ENCODE assay signal across 15 cellular contexts in genomic region chr20:20231528-20232298, GRCh38.
"Had no signal": no experiment of that assay in that cellular context is flagged by ENCODE, and none has a peak within 500 bp of the region (broad histone marks: within the 10 kb centered on the region; RNA-seq: fewer than 3 reads in every experiment).

No MANE protein-coding gene starts in this region.

- ATAC-seq: natural killer cell, sciatic nerve had no signal

- H3K27ac ChIP-seq: spleen, stomach, thyroid gland had no signal

- H3K27me3 Mint-ChIP-seq: activated CD4-positive, alpha-beta T cell treated with anti-CD3 and anti-CD28 coated beads, Interleukin-2, amount 10 ng/mL, durations not matched to agents 7 days and 5 days had no signal

- H3K36me3 ChIP-seq: spleen, stomach, thyroid gland had no signal

- H3K27ac Mint-ChIP-seq: activated CD4-positive, alpha-beta T cell treated with anti-CD3 and anti-CD28 coated beads, Interleukin-2, amount 10 ng/mL, durations not matched to agents 7 days and 5 days; activated naive CD4-positive, alpha-beta T cell treated with anti-CD3 and anti-CD28 coated beads, Interleukin-2, amount 10 ng/mL, durations not matched to agents 7 days and 5 days; activated T-helper 2 cell treated with anti-CD3 and anti-CD28 coated beads, Interferon-gamma antibody, Interleukin-2, Interleukin-4, amounts not matched to agents 10 μg/mL and 5 μg/mL and 100 μg/mL, durations not matched to agents 14 hours and 24 hours and 36 hours; T-helper 2 cell treated with Interferon-gamma antibody and Interleukin-4, amounts not matched to agents 5 μg/mL and 100 μg/mL, for 36 hours had no signal

- H3K4me1 Mint-ChIP-seq: activated CD4-positive, alpha-beta T cell treated with anti-CD3 and anti-CD28 coated beads, Interleukin-2, amount 10 ng/mL, durations not matched to agents 7 days and 5 days; activated naive CD4-positive, alpha-beta T cell treated with anti-CD3 and anti-CD28 coated beads, Interleukin-2, amount 10 ng/mL, durations not matched to agents 7 days and 5 days had no signal

- DNase-seq: activated CD4-positive, alpha-beta T cell treated with anti-CD3 and anti-CD28 coated beads, Interleukin-2, amount 10 ng/mL, durations not matched to agents 7 days and 5 days; activated CD8-positive, alpha-beta memory T cell treated with anti-CD3 and anti-CD28 coated beads for 24 hours; activated naive CD4-positive, alpha-beta T cell treated with anti-CD3 and anti-CD28 coated beads, Interleukin-2, amount 10 ng/mL, durations not matched to agents 7 days and 5 days; caudate nucleus; erythroblast; hippocampal formation; kidney; mesenchymal stem cell; natural killer cell; spleen; stomach; thyroid gland had no signal

- H3K27me3 ChIP-seq: thyroid gland had no signal

- H3K4me3 Mint-ChIP-seq: activated CD4-positive, alpha-beta T cell treated with anti-CD3 and anti-CD28 coated beads, Interleukin-2, amount 10 ng/mL, durations not matched to agents 7 days and 5 days; activated naive CD4-positive, alpha-beta T cell treated with anti-CD3 and anti-CD28 coated beads, Interleukin-2, amount 10 ng/mL, durations not matched to agents 7 days and 5 days; T-helper 2 cell treated with Interferon-gamma antibody and Interleukin-4, amounts not matched to agents 5 μg/mL and 100 μg/mL, for 36 hours had no signal

- H3K4me3 ChIP-seq: spleen, stomach, thyroid gland had no signal

- H3K36me3 Mint-ChIP-seq: activated naive CD4-positive, alpha-beta T cell treated with anti-CD3 and anti-CD28 coated beads, Interleukin-2, amount 10 ng/mL, durations not matched to agents 7 days and 5 days; natural killer cell had no signal

- H3K9me3 Mint-ChIP-seq: activated naive CD4-positive, alpha-beta T cell treated with anti-CD3 and anti-CD28 coated beads, Interleukin-2, amount 10 ng/mL, durations not matched to agents 7 days and 5 days; activated T-helper 2 cell treated with anti-CD3 and anti-CD28 coated beads, Interferon-gamma antibody, Interleukin-2, Interleukin-4, amounts not matched to agents 10 μg/mL and 5 μg/mL and 100 μg/mL, durations not matched to agents 14 hours and 24 hours and 36 hours; natural killer cell; T-helper 2 cell treated with Interferon-gamma antibody and Interleukin-4, amounts not matched to agents 5 μg/mL and 100 μg/mL, for 36 hours had no signal

- H3K9me3 ChIP-seq: thyroid gland had no signal

- H3K4me1 ChIP-seq: spleen, stomach, thyroid gland had no signal
